ENCODE assay signal across 8 cellular contexts in genomic region chr3:122383915-122384697, GRCh38. TPM values are rescaled to one million over a fixed set of nuclear protein-coding genes. Genes with fewer than 3 reads are reported as not detected.
DNase-seq lines count a peak whose midpoint lies in the region; ATAC-seq and TF ChIP-seq lines count a peak whose summit lies in the region.

Gene FAM162A, plus strand, starts transcription at chr3:122384182. Its CDS starts 84 bp downstream, at chr3:122384266.

- peak within 1 kb of the TSS; percentile 93 for H3K27ac Mint-ChIP-seq in activated naive CD4-positive, alpha-beta T cell treated with anti-CD3 and anti-CD28 coated beads for 36 hours

- H3K27ac ChIP-seq in gastroesophageal sphincter: peak within 1 kb of the TSS; percentile 87 to 94 (median 92)
- H3K27ac ChIP-seq in temporal lobe (ENCODE audit: low read depth, low read length): peak within 1 kb of the TSS; percentile 90

- WGBS in gastroesophageal sphincter (ENCODE audit: low coverage in 1 of 2), 2 donors: 0 to 2% methylated on average over 6 to 9 of the region's 51 CpGs

- TF ChIP-seq POLR2A in gastroesophageal sphincter (IDR thresholded peaks at IDR 0.05): peak; percentile 87 to 89

- DNase-seq in GM06990 (ENCODE audit: extremely low read depth, insufficient read length): peak; percentile 99
- DNase-seq in HFF-Myc (ENCODE audit: extremely low read depth, low read depth): peak; percentile 63
- peak; percentile 90 for DNase-seq in MV-4-11 (lab: John Stamatoyannopoulos, UW)
- peak; percentile 90 for DNase-seq in SK-MEL-5 (ENCODE audit: low read depth, low spot score)
- peak; percentile 93 for DNase-seq in activated naive CD4-positive, alpha-beta T cell treated with anti-CD3 and anti-CD28 coated beads for 36 hours
- DNase-seq in occipital lobe (lab: John Stamatoyannopoulos, UW): peak; percentile 93

- no peaks in the 10 kb centered on the region for H3K9me3 ChIP-seq in gastroesophageal sphincter

- peaks cover 3 to 47% (median 10%) of the 10 kb centered on the region in 3 donors for H3K4me1 ChIP-seq in gastroesophageal sphincter

- peaks cover 1% of the 10 kb centered on the region; the same call in 1 of the 2 replicates for H3K36me3 ChIP-seq in GM06990 (ENCODE audit: control insufficient read depth, insufficient read depth, low read length)
- peaks cover 0 to 4% of the 10 kb centered on the region in 2 donors for H3K36me3 ChIP-seq in gastroesophageal sphincter

- H3K9me3 Mint-ChIP-seq in activated naive CD4-positive, alpha-beta T cell treated with anti-CD3 and anti-CD28 coated beads for 36 hours: no peaks in the 10 kb centered on the region

- intact Hi-C loops in activated naive CD4-positive, alpha-beta T cell treated with anti-CD3 and anti-CD28 coated beads for 36 hours (cut with micrococcal nuclease): loop anchor here (1.0 to 5.0 kb wide), 13 partner anchors 19 to 838 kb away; partner anchors contain the start of genes EAF2, GOLGB1, HCLS1 and IQCB1

- TF ChIP-seq CTCF in GM06990 (IDR thresholded peaks at IDR 0.05; ENCODE audit: insufficient read depth, low read length, poor library complexity, severe bottlenecking): peak; percentile 80
- TF ChIP-seq CTCF in HFF-Myc (IDR thresholded peaks at IDR 0.05; ENCODE audit: low read depth, low read length, missing control alignments): peak; percentile 45
- peak in 3 of 4 experiments; percentile 58 to 78 (median 59) for TF ChIP-seq CTCF in gastroesophageal sphincter (IDR thresholded peaks at IDR 0.05)

- no peaks in the 10 kb centered on the region for H3K27me3 Mint-ChIP-seq in activated naive CD4-positive, alpha-beta T cell treated with anti-CD3 and anti-CD28 coated beads for 36 hours (ENCODE audit: low read depth)

- ATAC-seq in gastroesophageal sphincter: peak; percentile 97

- H3K36me3 Mint-ChIP-seq in activated naive CD4-positive, alpha-beta T cell treated with anti-CD3 and anti-CD28 coated beads for 36 hours (ENCODE audit: low read depth): peaks cover 9% of the 10 kb centered on the region

- H3K4me3 Mint-ChIP-seq in activated naive CD4-positive, alpha-beta T cell treated with anti-CD3 and anti-CD28 coated beads for 36 hours: peak within 1 kb of the TSS; percentile 90

- H3K4me1 Mint-ChIP-seq in activated naive CD4-positive, alpha-beta T cell treated with anti-CD3 and anti-CD28 coated beads for 36 hours (ENCODE audit: low read depth): peaks cover 62% of the 10 kb centered on the region

- in situ Hi-C loops in SK-MEL-5 (cut with HindIII; ENCODE audit: low pct_unique_long_range_greater_than_20kb, low sequenced_read_pairs): no loop called here

- H3K4me3 ChIP-seq in GM06990 (replicated peaks; ENCODE audit: low read depth, low read length) (peak within 1 kb of the TSS; percentile 73), HFF-Myc (replicated peaks; ENCODE audit: low read depth, low read length) (peak within 1 kb of the TSS; percentile 93), gastroesophageal sphincter (peak within 1 kb of the TSS; percentile 79 to 98)

- TF ChIP-seq EP300 in gastroesophageal sphincter (IDR thresholded peaks at IDR 0.05): no peak

- CTCF ChIA-PET in activated naive CD4-positive, alpha-beta T cell treated with anti-CD3 and anti-CD28 coated beads for 36 hours (lab: Charles Lee): interaction anchor here (0.6 to 2.1 kb wide), 15 partner anchors 9 to 685 kb away, joined by 3 to 10 read pairs (median 3); partner anchors contain the start of gene WDR5B

- no peaks in the 10 kb centered on the region for H3K27me3 ChIP-seq in GM06990 (replicated peaks; ENCODE audit: control insufficient read depth, insufficient read depth, low read length)
- H3K27me3 ChIP-seq in gastroesophageal sphincter: no peaks in the 10 kb centered on the region

RNA-seq across cellular contexts. Expression of gene FAM162A, which starts in this region (rescaled TPM):
- total RNA-seq in SK-MEL-5 (2014; rRNA removed; shearing (Covaris generic)): 80.0 and 92.9 TPM in 2 replicates
- polyA plus RNA-seq in SK-MEL-5 (2015; cell fraction: cytosol; rRNA removed): 17.2 and 29.5 TPM in 2 replicates
- polyA plus RNA-seq in SK-MEL-5 (2015; cell fraction: nucleus; rRNA removed): 11.9 and 14.6 TPM in 2 replicates
- total RNA-seq in activated naive CD4-positive, alpha-beta T cell treated with anti-CD3 and anti-CD28 coated beads for 36 hours: 100 to 1,000 TPM; 111 to 112 TPM
- 10 to 100 TPM; 32.7 to 46.5 (median 43.7) TPM for total RNA-seq in gastroesophageal sphincter
- 10.3 TPM for total RNA-seq in occipital lobe
- total RNA-seq in temporal lobe: 5.7 TPM

Comparison
In these comparisons a context has a peak if more than half of its experiments do, and no peak if none do; other contexts are left out.
1. Peak in every context shown above with its lines: DNase-seq, ATAC-seq, H3K4me3 ChIP-seq and H3K27ac ChIP-seq.